ENCODE assay signal across 14 cellular contexts in genomic region chr4:145939856-145940255, GRCh38. TPM values are rescaled to one million over a fixed set of nuclear protein-coding genes. Genes with fewer than 3 reads are reported as not detected.
DNase-seq lines count a peak whose midpoint lies in the region; ATAC-seq, FAIRE-seq and TF ChIP-seq lines count a peak whose summit lies in the region.
"Had no signal": no experiment of that assay in that cellular context is flagged by ENCODE, and none has a peak within 500 bp of the region (broad histone marks: within the 10 kb centered on the region; RNA-seq: fewer than 3 reads in every experiment).

No MANE protein-coding gene starts in this region.

- in situ Hi-C loops in GM12878 (cut with MboI) (no loop called here), GM13977 (cut with MboI; ENCODE audit: low pct_unique_long_range_greater_than_20kb, low sequenced_read_pairs, unreplicated experiment) (no loop called here)

- no peak overlapping the region for H2AFZ ChIP-seq in KMS-11 (ENCODE audit: low read depth)
- H2AFZ ChIP-seq in GM12878 (ENCODE audit: control insufficient read depth, low read depth, low read length), result no peak overlapping the region
- H2AFZ ChIP-seq in neuronal stem cell (ENCODE audit: low read length), result peak overlapping the region; percentile 83

- ATAC-seq in GM12878 (no peak), Right ventricle myocardium superior (ENCODE audit: poor library complexity) (no peak)
- ATAC-seq: gastroesophageal sphincter, left ventricle myocardium superior had no signal

- RAD21 ChIA-PET in GM12878 (lab: Charles Lee; ENCODE audit: unreplicated experiment), result interaction anchor here (1.6 to 2.8 kb wide), 3 partner anchors 9 to 341 kb away, joined by 4 to 12 read pairs (median 5); no protein-coding TSS in a partner anchor

- H3K27ac ChIP-seq in KMS-11 (no peak overlapping the region), GM12878 (ENCODE audit: control insufficient read depth, insufficient read depth) (no peak overlapping the region), neuronal stem cell (replicated peaks; ENCODE audit: low read length) (no peak overlapping the region), esophagus squamous epithelium (no peak overlapping the region)
- H3K27ac ChIP-seq: HL-60 had no signal

- TF ChIP-seq EP300 in GM12878 (IDR thresholded peaks at IDR 0.05; ENCODE audit: borderline replicate concordance in 1 of 2, control insufficient read depth in 1 of 2, low read depth in 2 of 2, low read length in 2 of 2), result no peak

- H3K27me3 ChIP-seq in KMS-11 (ENCODE audit: insufficient read depth, low read depth), result no peaks in the 10 kb centered on the region
- H3K27me3 ChIP-seq in GM12878 (replicated peaks in 1 of 2; ENCODE audit: control insufficient read depth in 2 of 2, insufficient read depth in 2 of 2, low read length in 1 of 2), result no peaks in the 10 kb centered on the region
- peaks cover 0 to 11% (median 0%) of the 10 kb centered on the region in 3 experiments for H3K27me3 ChIP-seq in neuronal stem cell (ENCODE audit: control insufficient read depth in 3 of 3, insufficient read depth in 3 of 3, low read depth in 1 of 3, low read length in 3 of 3)
- H3K27me3 ChIP-seq in esophagus squamous epithelium, result no peaks in the 10 kb centered on the region
- H3K27me3 ChIP-seq: gastroesophageal sphincter had no signal

- TF ChIP-seq POLR2A in GM12878 (IDR thresholded peaks at IDR 0.05; ENCODE audit: low read depth, low read length), result no peak
- TF ChIP-seq POLR2A in esophagus squamous epithelium (IDR thresholded peaks at IDR 0.05), result no peak

- H4K8ac ChIP-seq in neuronal stem cell (ENCODE audit: low read depth, low read length), result no peak overlapping the region

- H3K14ac ChIP-seq in neuronal stem cell (ENCODE audit: low read length), result no peak overlapping the region

- H4K91ac ChIP-seq in neuronal stem cell (ENCODE audit: low read depth, low read length, poor library complexity), result no peak overlapping the region

- DNase-seq in D721Med (ENCODE audit: insufficient read length, low spot score) (no peak), GM12878 (ENCODE audit: low read depth, low spot score) (no peak), neuronal stem cell (ENCODE audit: low spot score) (no peak), Right ventricle myocardium superior (no peak), esophagus squamous epithelium (lab: John Stamatoyannopoulos, UW) (no peak), GM13977 (ENCODE audit: low spot score) (no peak)
- DNase-seq: DMS153, left ventricle myocardium superior, NCI-H1105 treated with DMSO at 0.1 percent for 48 hours, NCI-H524 treated with DMSO at 0.1 percent for 48 hours, trophoblast cell had no signal

- H2BK120ac ChIP-seq in neuronal stem cell (ENCODE audit: low read depth, low read length), result no peak overlapping the region

- H2AK5ac ChIP-seq in neuronal stem cell (ENCODE audit: low read depth, low read length), result no peak overlapping the region

- POLR2A ChIA-PET in GM12878 (lab: Charles Lee), result interaction anchor here (1.0 to 1.9 kb wide), 3 partner anchors 10 to 54 kb away, joined by 3 to 8 read pairs (median 3); no protein-coding TSS in a partner anchor

- H3K79me1 ChIP-seq in neuronal stem cell (ENCODE audit: low read depth, low read length), result peaks cover 2% of the 10 kb centered on the region

- H3K4me1 ChIP-seq in KMS-11 (ENCODE audit: low read depth, poor library complexity, severe bottlenecking), result peaks cover 19% of the 10 kb centered on the region
- no peaks in the 10 kb centered on the region for H3K4me1 ChIP-seq in GM12878 (ENCODE audit: control insufficient read depth, insufficient read depth, low read length)
- peaks cover 4 to 6% of the 10 kb centered on the region in 2 donors for H3K4me1 ChIP-seq in neuronal stem cell (ENCODE audit: control insufficient read depth in 2 of 2, insufficient read depth in 1 of 2, low read depth in 1 of 2, low read length in 2 of 2)
- peaks cover 5 to 27% (median 10%) of the 10 kb centered on the region in 3 donors for H3K4me1 ChIP-seq in esophagus squamous epithelium

- H2BK15ac ChIP-seq in neuronal stem cell (ENCODE audit: low read length), result no peak overlapping the region

- no peak overlapping the region for H3K4ac ChIP-seq in neuronal stem cell (ENCODE audit: low read length)

- H3K36me3 ChIP-seq in KMS-11 (ENCODE audit: insufficient read depth) (no peaks in the 10 kb centered on the region), GM12878 (ENCODE audit: control insufficient read depth in 2 of 2, insufficient read depth in 2 of 2, low read length in 1 of 2) (no peaks in the 10 kb centered on the region), neuronal stem cell (replicated peaks in 1 of 2; ENCODE audit: control insufficient read depth in 2 of 2, insufficient read depth in 2 of 2, low read length in 2 of 2) (no peaks in the 10 kb centered on the region), esophagus squamous epithelium (no peaks in the 10 kb centered on the region)
- H3K36me3 ChIP-seq: gastroesophageal sphincter had no signal

- no peak for TF ChIP-seq CTCF in D721Med (IDR thresholded peaks at IDR 0.05; ENCODE audit: insufficient read depth, missing control alignments)
- TF ChIP-seq CTCF in KMS-11 (conservative IDR thresholded peaks at IDR 0.05; ENCODE audit: low read depth, low read length), result no peak
- TF ChIP-seq CTCF in GM12878 (IDR thresholded peaks at IDR 0.05 in 2 of 3, conservative IDR thresholded peaks at IDR 0.05 in 1 of 3; ENCODE audit: control insufficient read depth in 2 of 3, extremely low read depth in 1 of 3, insufficient read depth in 1 of 3, low read depth in 3 of 3, low read length in 3 of 3), result no peak; a peak in 1 of 6 replicates
- no peak for TF ChIP-seq CTCF in esophagus squamous epithelium (IDR thresholded peaks at IDR 0.05)
- no peak for TF ChIP-seq CTCF in GM13977 (IDR thresholded peaks at IDR 0.05; ENCODE audit: extremely low read depth, insufficient read depth, missing control alignments)

- no peak overlapping the region for H2BK5ac ChIP-seq in neuronal stem cell (ENCODE audit: low read length)

- no peak overlapping the region for H3K4me3 ChIP-seq in KMS-11 (IDR thresholded peaks at IDR 0.05; ENCODE audit: insufficient read depth, low read depth, low read length)
- no peak overlapping the region for H3K4me3 ChIP-seq in GM12878
- H3K4me3 ChIP-seq in neuronal stem cell (ENCODE audit: low read length in 2 of 2), result no peak overlapping the region
- H3K4me3 ChIP-seq in esophagus squamous epithelium, result no peak overlapping the region

- no peaks in the 10 kb centered on the region for H4K20me1 ChIP-seq in KMS-11 (ENCODE audit: insufficient read depth)
- H4K20me1 ChIP-seq in GM12878 (ENCODE audit: control insufficient read depth, insufficient read depth), result no peaks in the 10 kb centered on the region

- FAIRE-seq in D721Med (lab: Jason Lieb, UNC) (peak; percentile 11), GM12878 (lab: Jason Lieb, UNC) (no peak)

- no peak overlapping the region for H3K9ac ChIP-seq in KMS-11
- H3K9ac ChIP-seq in GM12878 (ENCODE audit: control insufficient read depth, insufficient read depth, low read length), result no peak overlapping the region
- no peak overlapping the region for H3K9ac ChIP-seq in neuronal stem cell (ENCODE audit: low read depth, low read length, poor library complexity)

- peaks cover 11% of the 10 kb centered on the region; the same call in 1 of the 2 replicates for H3K79me2 ChIP-seq in KMS-11 (ENCODE audit: insufficient read depth, low read depth)
- peaks cover 34% of the 10 kb centered on the region for H3K79me2 ChIP-seq in GM12878 (ENCODE audit: control insufficient read depth, insufficient read depth, low read length)

- H3K4me2 ChIP-seq in KMS-11 (peak overlapping the region; percentile 33; the same call in 1 of the 2 replicates), GM12878 (ENCODE audit: control insufficient read depth, insufficient read depth) (no peak overlapping the region), neuronal stem cell (ENCODE audit: insufficient read depth, low read length, poor library complexity, severe bottlenecking) (no peak overlapping the region)

- BruUV-seq in GM12878 (replicated peaks; lab: Mats Ljungman, UMichigan), result no TSS peak

- 0 out of 2 replicates have a peak, but pooled peaks have one; percentile 14 for TF ChIP-seq RAD21 in GM12878 (IDR thresholded peaks at IDR 0.05; ENCODE audit: insufficient read depth, low read depth, low read length)

- intact Hi-C loops in GM12878 (cut with micrococcal nuclease; ENCODE audit: unreplicated experiment) (loop anchor here (2.0 to 10.0 kb wide), 6 partner anchors 53 to 758 kb away; partner anchors contain the start of gene OTUD4), Right ventricle myocardium superior (cut with DNase I) (loop anchor here (10.0 kb wide), 1 partner anchor 235 kb away; the partner anchor contains the start of gene LSM6), esophagus squamous epithelium (cut with DNase I) (no loop called here)

- H2BK12ac ChIP-seq in neuronal stem cell (ENCODE audit: low read length), result no peak overlapping the region

- no peak overlapping the region for H3K23ac ChIP-seq in neuronal stem cell (ENCODE audit: low read depth, low read length, poor library complexity)

- H3K18ac ChIP-seq in neuronal stem cell (ENCODE audit: low read length), result no peak overlapping the region

- CTCF ChIA-PET in GM12878 (lab: Yijun Ruan, JAX), result interaction anchor here (1.1 to 1.8 kb wide), 7 partner anchors 9 to 156 kb away, joined by 3 to 10 read pairs (median 3); no protein-coding TSS in a partner anchor

- SMC1A ChIA-PET in GM12878 (lab: Charles Lee; ENCODE audit: uncharacterized antibody, unreplicated experiment), result interaction anchor here (0.7 to 2.5 kb wide), 10 partner anchors 9 to 1584 kb away, joined by 3 to 11 read pairs (median 4); no protein-coding TSS in a partner anchor

- no peaks in the 10 kb centered on the region for H3K9me3 ChIP-seq in GM12878 (replicated peaks; ENCODE audit: control insufficient read depth, insufficient read depth, low read length)
- no peaks in the 10 kb centered on the region for H3K9me3 ChIP-seq in neuronal stem cell (replicated peaks in 1 of 2; ENCODE audit: control insufficient read depth in 2 of 2, insufficient read depth in 1 of 2, low read depth in 1 of 2, low read length in 2 of 2)
- no peaks in the 10 kb centered on the region for H3K9me3 ChIP-seq in esophagus squamous epithelium
- H3K9me3 ChIP-seq: gastroesophageal sphincter had no signal

RNA-seq across cellular contexts. Expression of gene ZNF827, which starts 1.2 kb away (rescaled TPM):
- total RNA-seq in GM12878 (2013; cell fraction: nucleolus; rRNA removed), result 140 and 166 TPM in 2 replicates
- total RNA-seq in GM12878 (2014; rRNA removed) (12.6 and 13.7 TPM in 2 replicates), GM12878 (2014; rRNA removed; fragmentation: Illumina TruSeq; extraction: Trizol) (16.5 and 17.7 TPM in 2 replicates), GM12878 (2021) (24.4 and 31.5 TPM in 2 replicates), Right ventricle myocardium superior (13.0 TPM), esophagus squamous epithelium (10 to 100 TPM in 1 of 4 donors, 1 to 10 TPM in 3; 5.2 to 11.0 (median 6.4) TPM)
- polyA plus RNA-seq in GM12878 (2011; ENCODE audit: low read depth), result 6.6 TPM
- polyA plus RNA-seq in GM12878 (2011; rRNA removed) (12.2 and 14.6 TPM in 2 replicates), GM12878 (2014; fragmentation: Illumina TruSeq; extraction: Trizol) (17.5 and 19.6 TPM in 2 replicates), GM12878 (2014; fragmentation: Nextera tagmentation; extraction: Ambion mirVana) (1 to 10 TPM; 3.8 to 5.8 TPM), GM12878 (2014; rRNA removed) (18.6 and 19.8 TPM in 2 replicates), GM12878 (2016; fragmentation: Nextera tagmentation; extraction: Ambion mirVana) (10 to 100 TPM in 1 of 2 experiments, 1 to 10 TPM in 1; 9.1 to 11.2 TPM)
- 25.9 and 26.6 TPM in 2 replicates for polyA plus RNA-seq in GM12878 (2011; cell fraction: cytosol; rRNA removed)
- 129 and 132 TPM in 2 replicates for polyA plus RNA-seq in GM12878 (2011; cell fraction: nucleus; rRNA removed)
- polyA plus RNA-seq in GM12878 (2012), result 16.9 and 17.4 TPM in 2 replicates
- 47.0 and 51.6 TPM in 2 replicates for polyA minus RNA-seq in GM12878 (2011; rRNA and poly(A)+ RNA removed)
- polyA minus RNA-seq in GM12878 (2011; cell fraction: cytosol; rRNA and poly(A)+ RNA removed), result 11.9 and 15.4 TPM in 2 replicates
- 61.1 and 94.9 TPM in 2 replicates for polyA minus RNA-seq in GM12878 (2011; cell fraction: nucleus; rRNA and poly(A)+ RNA removed)
- 6.5 TPM for polyA plus RNA-seq in neuronal stem cell (2013, experiment 1 of 2)
- polyA plus RNA-seq in neuronal stem cell (2013, experiment 2 of 2), result 7.5 TPM
